20 cellular contexts compared by ENCODE assay signal in the genomic region with DNA sequence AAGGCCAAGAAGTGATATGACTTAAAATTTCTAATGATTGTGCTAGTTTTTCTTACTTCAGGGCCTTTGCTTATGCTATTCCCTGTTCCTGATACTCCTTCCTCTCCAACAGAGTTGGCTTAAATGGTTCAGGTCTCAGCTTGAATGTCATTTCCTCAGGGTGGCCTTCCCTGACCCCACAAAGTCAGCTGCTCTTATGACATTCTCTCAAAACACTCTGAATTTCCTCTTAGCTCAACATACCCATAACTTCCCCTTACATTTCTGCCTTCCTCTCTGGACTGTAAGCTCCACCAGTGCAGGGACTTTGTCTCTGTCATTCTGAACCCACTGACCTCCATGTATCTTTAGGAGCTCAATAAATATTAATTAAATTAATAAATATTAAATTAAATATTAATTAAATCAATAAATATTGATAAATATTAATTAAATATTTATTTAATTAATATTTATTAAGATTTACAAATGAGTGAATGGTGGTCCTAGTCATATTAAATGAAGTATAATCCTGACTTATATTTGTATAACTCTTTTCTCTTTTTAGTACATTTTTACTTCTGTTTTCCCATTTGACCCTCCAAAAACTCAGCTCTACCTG. TPM values are rescaled to one million over a fixed set of nuclear protein-coding genes. Genes with fewer than 3 reads are reported as not detected.
DNase-seq lines count a peak whose midpoint lies in the region; ATAC-seq and TF ChIP-seq lines count a peak whose summit lies in the region.
"Had no signal": no experiment of that assay in that cellular context is flagged by ENCODE, and none has a peak within 500 bp of the region (broad histone marks: within the 10 kb centered on the region; RNA-seq: fewer than 3 reads in every experiment).

No MANE protein-coding gene starts in this region.

- no peak overlapping the region for H2BK120ac ChIP-seq in trophoblast cell (ENCODE audit: insufficient read depth, low read length, poor library complexity)

- H3K4me3 ChIP-seq in trophoblast cell (ENCODE audit: low read depth, low read length) (no peak overlapping the region), GM23338 (no peak overlapping the region)
- H3K4me3 ChIP-seq: HAP-1, neural progenitor cell, transverse colon had no signal

- H2AK5ac ChIP-seq in trophoblast cell (ENCODE audit: low read length), result no peak overlapping the region

- H3K4me1 ChIP-seq in trophoblast cell (ENCODE audit: control insufficient read depth in 1 of 2, insufficient read depth in 2 of 2, low read length in 2 of 2), result peaks cover 2 to 4% of the 10 kb centered on the region in 2 experiments
- H3K4me1 ChIP-seq in GM23338 (ENCODE audit: insufficient read depth), result no peaks in the 10 kb centered on the region
- H3K4me1 ChIP-seq: HAP-1, neural progenitor cell, transverse colon had no signal

- H3K4me1 Mint-ChIP-seq in GM23338 (no peaks in the 10 kb centered on the region), progenitor cell of endocrine pancreas (ENCODE audit: low read depth) (peaks cover 24% of the 10 kb centered on the region)
- no peaks in the 10 kb centered on the region for H3K4me1 Mint-ChIP-seq in activated naive CD4-positive, alpha-beta T cell treated with anti-CD3 and anti-CD28 coated beads for 36 hours (ENCODE audit: low read depth)
- H3K4me1 Mint-ChIP-seq: activated CD8-positive, alpha-beta memory T cell treated with anti-CD3 and anti-CD28 coated beads, Interleukin-2, amount 10 ng/mL, durations not matched to agents 7 days and 5 days; brain; neural progenitor cell had no signal

- no peak overlapping the region for H3K18ac ChIP-seq in trophoblast cell (ENCODE audit: low read length)

- TF ChIP-seq CTCF in GM23338 (conservative IDR thresholded peaks at IDR 0.05; ENCODE audit: low read depth in 2 of 2) (no peak), progenitor cell of endocrine pancreas (IDR thresholded peaks at IDR 0.05; ENCODE audit: unreplicated experiment) (no peak)

- CTCF ChIA-PET in activated naive CD4-positive, alpha-beta T cell treated with anti-CD3 and anti-CD28 coated beads for 36 hours (lab: Charles Lee), result interaction anchor here (1.4 kb wide), 1 partner anchor 23 kb away, joined by 5 read pairs; no protein-coding TSS in a partner anchor

- no peak overlapping the region for H2BK5ac ChIP-seq in trophoblast cell (ENCODE audit: low read depth, low read length, poor library complexity)

- intact Hi-C loops in activated naive CD4-positive, alpha-beta T cell treated with anti-CD3 and anti-CD28 coated beads for 36 hours (cut with micrococcal nuclease), result no loop called here

- no peak overlapping the region for H3K4ac ChIP-seq in trophoblast cell (ENCODE audit: low read depth, low read length)

- H4K20me1 ChIP-seq in GM23338 (replicated peaks; ENCODE audit: insufficient read depth), result no peaks in the 10 kb centered on the region

- DNase-seq in GDM1 (lab: John Stamatoyannopoulos, UW) (peak; percentile 71), OCI-M1 (lab: John Stamatoyannopoulos, UW) (peak; percentile 11), globus pallidus (ENCODE audit: low spot score) (peak; percentile 31), trophoblast cell (peak in 1 of 2 donors; percentile 12), GM23338 (ENCODE audit: low spot score) (no peak), progenitor cell of endocrine pancreas (ENCODE audit: low spot score, unreplicated experiment) (no peak)
- DNase-seq in activated naive CD4-positive, alpha-beta T cell treated with anti-CD3 and anti-CD28 coated beads for 36 hours, result no peak
- DNase-seq: activated B cell treated with CpG ODN at 0.5 μM for 24 hours; activated CD8-positive, alpha-beta memory T cell treated with anti-CD3 and anti-CD28 coated beads, Interleukin-2, amount 10 ng/mL, durations not matched to agents 7 days and 5 days; activated naive CD4-positive, alpha-beta T cell treated with Interleukin-2 at 50 U/mL for 16 hours; DMS153; mammary epithelial cell; NCI-H1105 treated with DMSO at 0.1 percent for 48 hours; NCI-H2227 treated with DMSO at 0.1 percent for 48 hours; transverse colon had no signal

- H4K8ac ChIP-seq in trophoblast cell (ENCODE audit: low read depth, low read length), result no peak overlapping the region

- no peak for ATAC-seq in GM23338
- no peak for ATAC-seq in GM21423 (IDR thresholded peaks at IDR 0.05; ENCODE audit: unreplicated experiment)
- ATAC-seq: activated CD8-positive, alpha-beta memory T cell treated with anti-CD3 and anti-CD28 coated beads, Interleukin-2, amount 10 ng/mL, durations not matched to agents 7 days and 5 days had no signal

- H2BK12ac ChIP-seq in trophoblast cell (ENCODE audit: low read length), result no peak overlapping the region

- H3K9me2 ChIP-seq in GM23338 (ENCODE audit: insufficient read depth), result no peaks in the 10 kb centered on the region; the same call in 1 of the 2 replicates

- H3K4me2 ChIP-seq in trophoblast cell (ENCODE audit: low read length), result no peak overlapping the region
- H3K4me2 ChIP-seq in GM23338, result no peak overlapping the region
- H3K4me2 ChIP-seq: neural progenitor cell had no signal

- peak overlapping the region; percentile 57 for H3K14ac ChIP-seq in trophoblast cell (ENCODE audit: low read length)

- no peaks in the 10 kb centered on the region for H3F3A ChIP-seq in GM23338 (replicated peaks; ENCODE audit: low read depth)

- H3K27me3 ChIP-seq in trophoblast cell (ENCODE audit: insufficient read depth, low read length) (no peaks in the 10 kb centered on the region), GM23338 (ENCODE audit: insufficient read depth) (no peaks in the 10 kb centered on the region)
- H3K27me3 ChIP-seq: neural progenitor cell, transverse colon had no signal

- peaks cover 12% of the 10 kb centered on the region for H3K9me3 ChIP-seq in trophoblast cell (ENCODE audit: insufficient read depth, low read depth, low read length)
- H3K9me3 ChIP-seq: HAP-1 had no signal

- no peak overlapping the region for H3K9ac ChIP-seq in trophoblast cell (ENCODE audit: low read length)
- H3K9ac ChIP-seq: neural progenitor cell had no signal

- H4K91ac ChIP-seq in trophoblast cell (ENCODE audit: low read depth, low read length), result no peak overlapping the region

- peaks cover 6% of the 10 kb centered on the region for H3K27me3 Mint-ChIP-seq in GM23338 (ENCODE audit: insufficient read depth, low read depth, poor library complexity)
- no peaks in the 10 kb centered on the region for H3K27me3 Mint-ChIP-seq in progenitor cell of endocrine pancreas
- no peaks in the 10 kb centered on the region for H3K27me3 Mint-ChIP-seq in activated naive CD4-positive, alpha-beta T cell treated with anti-CD3 and anti-CD28 coated beads for 36 hours (ENCODE audit: low read depth)
- H3K27me3 Mint-ChIP-seq: activated B cell treated with CpG ODN at 0.5 μM for 24 hours; activated CD8-positive, alpha-beta memory T cell treated with anti-CD3 and anti-CD28 coated beads, Interleukin-2, amount 10 ng/mL, durations not matched to agents 7 days and 5 days; B cell; brain had no signal

- H4K12ac ChIP-seq in trophoblast cell (ENCODE audit: low read depth, low read length), result no peak overlapping the region

- H3K4me3 Mint-ChIP-seq in GM23338, result no peak overlapping the region
- H3K4me3 Mint-ChIP-seq in progenitor cell of endocrine pancreas (ENCODE audit: low read depth), result no peak overlapping the region
- no peak overlapping the region for H3K4me3 Mint-ChIP-seq in activated naive CD4-positive, alpha-beta T cell treated with anti-CD3 and anti-CD28 coated beads for 36 hours
- H3K4me3 Mint-ChIP-seq: activated B cell treated with CpG ODN at 0.5 μM for 24 hours; activated CD8-positive, alpha-beta memory T cell treated with anti-CD3 and anti-CD28 coated beads, Interleukin-2, amount 10 ng/mL, durations not matched to agents 7 days and 5 days; B cell; brain; neural progenitor cell had no signal

- H3K36me3 ChIP-seq in trophoblast cell (ENCODE audit: control insufficient read depth in 1 of 2, insufficient read depth in 2 of 2, low read length in 2 of 2), result no peaks in the 10 kb centered on the region
- peaks cover 4% of the 10 kb centered on the region; the same call in 1 of the 2 replicates for H3K36me3 ChIP-seq in GM23338 (ENCODE audit: insufficient read depth)
- H3K36me3 ChIP-seq: HAP-1, transverse colon had no signal

- H3K79me2 ChIP-seq in trophoblast cell (ENCODE audit: control insufficient read depth, insufficient read depth, low read length, poor library complexity) (no peaks in the 10 kb centered on the region), GM23338 (replicated peaks; ENCODE audit: insufficient read depth) (no peaks in the 10 kb centered on the region)

- H3K27ac ChIP-seq in trophoblast cell (ENCODE audit: low read depth, low read length) (no peak overlapping the region), GM23338 (ENCODE audit: low read depth) (no peak overlapping the region)
- H3K27ac ChIP-seq: neural progenitor cell, transverse colon had no signal

- H3K27ac Mint-ChIP-seq in GM23338, result no peak overlapping the region
- H3K27ac Mint-ChIP-seq in progenitor cell of endocrine pancreas, result no peak overlapping the region
- H3K27ac Mint-ChIP-seq in activated naive CD4-positive, alpha-beta T cell treated with anti-CD3 and anti-CD28 coated beads for 36 hours, result no peak overlapping the region
- H3K27ac Mint-ChIP-seq: activated B cell treated with CpG ODN at 0.5 μM for 24 hours; activated CD8-positive, alpha-beta memory T cell treated with anti-CD3 and anti-CD28 coated beads, Interleukin-2, amount 10 ng/mL, durations not matched to agents 7 days and 5 days; B cell; brain; neural progenitor cell had no signal

- peaks cover 66% of the 10 kb centered on the region for H3K9me3 Mint-ChIP-seq in GM23338
- peaks cover 25% of the 10 kb centered on the region for H3K9me3 Mint-ChIP-seq in progenitor cell of endocrine pancreas (ENCODE audit: low read depth)
- H3K9me3 Mint-ChIP-seq in activated naive CD4-positive, alpha-beta T cell treated with anti-CD3 and anti-CD28 coated beads for 36 hours, result peaks cover 14% of the 10 kb centered on the region

- H3K23ac ChIP-seq in trophoblast cell (ENCODE audit: low read length), result no peak overlapping the region

- H3K36me3 Mint-ChIP-seq in GM23338 (ENCODE audit: low read depth) (peaks cover 44% of the 10 kb centered on the region), progenitor cell of endocrine pancreas (ENCODE audit: insufficient read depth) (peaks cover 16% of the 10 kb centered on the region)
- H3K36me3 Mint-ChIP-seq in activated naive CD4-positive, alpha-beta T cell treated with anti-CD3 and anti-CD28 coated beads for 36 hours (ENCODE audit: low read depth), result peaks cover 11% of the 10 kb centered on the region

- H3K79me1 ChIP-seq in trophoblast cell (ENCODE audit: low read length), result peaks cover 8% of the 10 kb centered on the region

- H2AFZ ChIP-seq in trophoblast cell (ENCODE audit: insufficient read depth, low read length, poor library complexity) (no peak overlapping the region), GM23338 (no peak overlapping the region)
- H2AFZ ChIP-seq: neural progenitor cell had no signal

RNA-seq across cellular contexts. Expression of a gene that starts 17.9 kb away (rescaled TPM):
- polyA plus RNA-seq in trophoblast cell (2013), result 24.2 and 27.7 TPM in 2 replicates
- 12.0 and 18.4 TPM in 2 replicates for total RNA-seq in GM23338 (2014; rRNA removed; shearing (Covaris generic))
- 7.0 and 8.2 TPM in 2 replicates for polyA plus RNA-seq in GM23338 (2016; fragmentation: Nextera tagmentation; extraction: Ambion mirVana)
- 52.5 and 54.0 TPM in 2 replicates for total RNA-seq in progenitor cell of endocrine pancreas
- 10 to 100 TPM; 13.6 to 14.3 TPM for total RNA-seq in activated naive CD4-positive, alpha-beta T cell treated with anti-CD3 and anti-CD28 coated beads for 36 hours

Comparison
In these comparisons a context has a peak if more than half of its experiments do, and no peak if none do; other contexts are left out.
1. DNase-seq: peak in GDM1 (single experiment), OCI-M1 (single experiment) and globus pallidus (single experiment); none in GM23338 (single experiment), progenitor cell of endocrine pancreas (single experiment) and activated naive CD4-positive, alpha-beta T cell treated with anti-CD3 and anti-CD28 coated beads for 36 hours (single experiment).